ENCODE assay signal across 21 cellular contexts in genomic region chr14:89146291-89146690, GRCh38.
"Had no signal": no experiment of that assay in that cellular context is flagged by ENCODE, and none has a peak within 500 bp of the region (broad histone marks: within the 10 kb centered on the region; RNA-seq: fewer than 3 reads in every experiment).

No MANE protein-coding gene starts in this region.

- DNase-seq: activated CD8-positive, alpha-beta memory T cell treated with anti-CD3 and anti-CD28 coated beads for 24 hours; activated CD8-positive, alpha-beta memory T cell treated with anti-CD3 and anti-CD28 coated beads, Interleukin-2, amount 50 U/mL, for 4 hours; activated T-cell treated with anti-CD3 and anti-CD28 coated beads, Interleukin-2, amount 50 U/mL, for 24 hours; adrenal gland; central memory CD4-positive, alpha-beta T cell; effector memory CD8-positive, alpha-beta T cell; immature natural killer cell; midbrain; natural killer cell; sigmoid colon; stimulated activated CD4-positive, alpha-beta T cell treated with anti-CD3 and anti-CD28 coated beads, Interleukin-15, amount 100 ng/mL, for 24 hours; T1000; transverse colon had no signal

- H3K9me3 ChIP-seq: adrenal gland, ascending aorta, esophagus muscularis mucosa, sigmoid colon, transverse colon had no signal

- H3K79me2 ChIP-seq: hepatocyte had no signal

- H3K36me3 Mint-ChIP-seq: activated naive CD4-positive, alpha-beta T cell treated with anti-CD3 and anti-CD28 coated beads, Interleukin-2, amount 50 U/mL, for 72 hours; natural killer cell; stimulated activated memory B cell treated with anti-CD40 and anti-IgM and Interleukin-4, amounts not matched to agents 10 μg/mL and 1 μg/mL and 100 μg/mL, for 72 hours had no signal

- H3K4me3 Mint-ChIP-seq: activated T-cell treated with anti-CD3 and anti-CD28 coated beads, Interleukin-2, amount 50 U/mL, for 24 hours; activated T-helper 17 cell treated with anti-CD3 and anti-CD28 coated beads, Interleukin-2, amount 50 U/mL, for 72 hours; effector memory CD8-positive, alpha-beta T cell; immature natural killer cell; natural killer cell; stimulated activated memory B cell treated with anti-CD40 and anti-IgM and Interleukin-4, amounts not matched to agents 10 μg/mL and 1 μg/mL and 100 μg/mL, for 72 hours; WTC11 had no signal

- H3K27ac Mint-ChIP-seq: activated naive CD4-positive, alpha-beta T cell treated with anti-CD3 and anti-CD28 coated beads, Interleukin-2, amount 50 U/mL, for 72 hours; activated T-cell treated with anti-CD3 and anti-CD28 coated beads, Interleukin-2, amount 50 U/mL, for 24 hours; activated T-helper 17 cell treated with anti-CD3 and anti-CD28 coated beads, Interleukin-2, amount 50 U/mL, for 72 hours; effector memory CD8-positive, alpha-beta T cell; immature natural killer cell; natural killer cell; stimulated activated memory B cell treated with anti-CD40 and anti-IgM and Interleukin-4, amounts not matched to agents 10 μg/mL and 1 μg/mL and 100 μg/mL, for 72 hours; WTC11 had no signal

- H2AFZ ChIP-seq: hepatocyte had no signal

- H3K9me3 Mint-ChIP-seq: activated naive CD4-positive, alpha-beta T cell treated with anti-CD3 and anti-CD28 coated beads, Interleukin-2, amount 50 U/mL, for 72 hours; activated T-cell treated with anti-CD3 and anti-CD28 coated beads, Interleukin-2, amount 50 U/mL, for 24 hours; activated T-helper 17 cell treated with anti-CD3 and anti-CD28 coated beads, Interleukin-2, amount 50 U/mL, for 72 hours; effector memory CD8-positive, alpha-beta T cell; natural killer cell had no signal

- H3K27me3 Mint-ChIP-seq: activated T-cell treated with anti-CD3 and anti-CD28 coated beads, Interleukin-2, amount 50 U/mL, for 24 hours; activated T-helper 17 cell treated with anti-CD3 and anti-CD28 coated beads, Interleukin-2, amount 50 U/mL, for 72 hours had no signal

- H3K27ac ChIP-seq: adrenal gland, ascending aorta, esophagus muscularis mucosa, hepatocyte, sigmoid colon, transverse colon had no signal

- H3K4me3 ChIP-seq: adrenal gland, ascending aorta, esophagus muscularis mucosa, hepatocyte, sigmoid colon, smooth muscle cell, transverse colon had no signal

- H3K4me1 Mint-ChIP-seq: activated T-helper 17 cell treated with anti-CD3 and anti-CD28 coated beads, Interleukin-2, amount 50 U/mL, for 72 hours; immature natural killer cell; stimulated activated memory B cell treated with anti-CD40 and anti-IgM and Interleukin-4, amounts not matched to agents 10 μg/mL and 1 μg/mL and 100 μg/mL, for 72 hours had no signal

- H3K27me3 ChIP-seq: adrenal gland, ascending aorta, esophagus muscularis mucosa, hepatocyte, sigmoid colon, transverse colon had no signal

- H3K4me2 ChIP-seq: hepatocyte, smooth muscle cell had no signal

- H3K4me1 ChIP-seq: adrenal gland, ascending aorta, esophagus muscularis mucosa, sigmoid colon, transverse colon had no signal

- H3K36me3 ChIP-seq: adrenal gland, ascending aorta, esophagus muscularis mucosa, sigmoid colon, transverse colon had no signal
